In genomic region chr1:31646259-31646960, GRCh38 we compare ENCODE assay signal across 14 cellular contexts. TPM values are rescaled to one million over a fixed set of nuclear protein-coding genes. Genes with fewer than 3 reads are reported as not detected.
DNase-seq lines count a peak whose midpoint lies in the region; ATAC-seq and TF ChIP-seq lines count a peak whose summit lies in the region.
"Had no signal": no experiment of that assay in that cellular context is flagged by ENCODE, and none has a peak within 500 bp of the region (broad histone marks: within the 10 kb centered on the region; RNA-seq: fewer than 3 reads in every experiment).

No MANE protein-coding gene starts in this region.

- H3K27me3 ChIP-seq in left ventricle myocardium inferior (ENCODE audit: low read depth) (no peaks in the 10 kb centered on the region), mesendoderm (ENCODE audit: insufficient read depth, low read length, poor library complexity) (no peaks in the 10 kb centered on the region), uterus (no peaks in the 10 kb centered on the region)

- H3K23ac ChIP-seq in mesendoderm (ENCODE audit: low read length): no peak overlapping the region

- no peak for ATAC-seq in left cardiac atrium
- no peak for ATAC-seq in activated CD8-positive, alpha-beta T cell treated with anti-CD3 and anti-CD28 coated beads, Interleukin-2, amount 10 ng/mL, durations not matched to agents 7 days and 5 days
- no peak for ATAC-seq in GM21528 (IDR thresholded peaks at IDR 0.05; ENCODE audit: low FRiP score, unreplicated experiment)

- TF ChIP-seq POLR2A in uterus (IDR thresholded peaks at IDR 0.05): no peak

- H4K5ac ChIP-seq in mesendoderm (ENCODE audit: low read length): no peak overlapping the region

- no peak for DNase-seq in left ventricle myocardium inferior
- no peak for DNase-seq in left cardiac atrium
- DNase-seq in activated CD8-positive, alpha-beta T cell treated with anti-CD3 and anti-CD28 coated beads, Interleukin-2, amount 10 ng/mL, durations not matched to agents 7 days and 5 days: no peak
- no peak for DNase-seq in mesendoderm
- DNase-seq in type B pancreatic cell (ENCODE audit: extremely low spot score, unreplicated experiment): no peak
- no peak for DNase-seq in DMS79 (lab: John Stamatoyannopoulos, UW)
- no peak for DNase-seq in uterus
- DNase-seq: activated CD4-positive, CD25-positive, alpha-beta regulatory T cell treated with anti-CD3 and anti-CD28 coated beads, Interleukin-2, amount 50 U/mL, for 72 hours; midbrain; NCI-H2171; stimulated activated CD4-positive, alpha-beta T cell treated with anti-CD3 and anti-CD28 coated beads, Interleukin-2, amount 100 ng/mL, for 48 hours had no signal

- H3K4me3 ChIP-seq in left ventricle myocardium inferior: no peak overlapping the region
- H3K4me3 ChIP-seq in mesendoderm (ENCODE audit: low read length): no peak overlapping the region
- H3K4me3 ChIP-seq in uterus: no peak overlapping the region

- no peak overlapping the region for H2BK15ac ChIP-seq in mesendoderm (replicated peaks; ENCODE audit: low read depth)

- no peak overlapping the region for H3K4ac ChIP-seq in mesendoderm (ENCODE audit: low read depth, low read length)

- peaks cover 82% of the 10 kb centered on the region for H3K4me1 ChIP-seq in left ventricle myocardium inferior
- H3K4me1 ChIP-seq in mesendoderm (ENCODE audit: control insufficient read depth, low read depth, low read length): peaks cover 7% of the 10 kb centered on the region
- peaks cover 10 to 21% of the 10 kb centered on the region in 2 donors for H3K4me1 ChIP-seq in uterus

- peak overlapping the region; percentile 100 for H3K27ac Mint-ChIP-seq in activated CD8-positive, alpha-beta T cell treated with anti-CD3 and anti-CD28 coated beads, Interleukin-2, amount 10 ng/mL, durations not matched to agents 7 days and 5 days
- H3K27ac Mint-ChIP-seq in type B pancreatic cell: peak overlapping the region; percentile 100

- H3K27ac ChIP-seq in left ventricle myocardium inferior (replicated peaks) (peak overlapping the region; percentile 81), mesendoderm (ENCODE audit: low read depth, low read length) (peak overlapping the region; percentile 60), uterus (no peak overlapping the region)
- H3K27ac ChIP-seq: SK-N-MC had no signal

- H2BK5ac ChIP-seq in mesendoderm (ENCODE audit: low read length): no peak overlapping the region

- CTCF ChIA-PET in activated CD8-positive, alpha-beta T cell treated with anti-CD3 and anti-CD28 coated beads, Interleukin-2, amount 10 ng/mL, durations not matched to agents 7 days and 5 days (lab: Charles Lee): interaction anchor here (0.8 to 2.1 kb wide), 2 partner anchors 9 to 143 kb away, joined by 4 to 7 read pairs; no protein-coding TSS in a partner anchor

- no peak for TF ChIP-seq CTCF in left ventricle myocardium inferior (IDR thresholded peaks at IDR 0.05; ENCODE audit: borderline replicate concordance)
- TF ChIP-seq CTCF in type B pancreatic cell (conservative IDR thresholded peaks at IDR 0.05): no peak
- no peak for TF ChIP-seq CTCF in uterus (IDR thresholded peaks at IDR 0.05)

- H4K8ac ChIP-seq in mesendoderm (ENCODE audit: low read depth, low read length): no peak overlapping the region

- H3K79me2 ChIP-seq in mesendoderm (ENCODE audit: control insufficient read depth, insufficient read depth, low read length): peaks cover 11% of the 10 kb centered on the region

- no CpG with 5 or more reads among the region's 4 CpGs for WGBS in mesendoderm (ENCODE audit: extremely low coverage, insufficient coverage, low lambda C conversion rate)

- no peak overlapping the region for H2AK5ac ChIP-seq in mesendoderm (ENCODE audit: low read length)

- peak overlapping the region; percentile 91 for H3K4me3 Mint-ChIP-seq in activated CD8-positive, alpha-beta T cell treated with anti-CD3 and anti-CD28 coated beads, Interleukin-2, amount 10 ng/mL, durations not matched to agents 7 days and 5 days
- peak overlapping the region; percentile 99 for H3K4me3 Mint-ChIP-seq in type B pancreatic cell

- peaks cover 26% of the 10 kb centered on the region for H3K4me1 Mint-ChIP-seq in activated CD8-positive, alpha-beta T cell treated with anti-CD3 and anti-CD28 coated beads, Interleukin-2, amount 10 ng/mL, durations not matched to agents 7 days and 5 days (ENCODE audit: low read depth)
- peaks cover 32% of the 10 kb centered on the region for H3K4me1 Mint-ChIP-seq in type B pancreatic cell (ENCODE audit: unreplicated experiment)

- no peaks in the 10 kb centered on the region for H3K27me3 Mint-ChIP-seq in activated CD8-positive, alpha-beta T cell treated with anti-CD3 and anti-CD28 coated beads, Interleukin-2, amount 10 ng/mL, durations not matched to agents 7 days and 5 days (ENCODE audit: low read depth)
- no peaks in the 10 kb centered on the region for H3K27me3 Mint-ChIP-seq in type B pancreatic cell

- POLR2A ChIA-PET in activated CD8-positive, alpha-beta T cell treated with anti-CD3 and anti-CD28 coated beads, Interleukin-2, amount 10 ng/mL, durations not matched to agents 7 days and 5 days (lab: Charles Lee): no interaction called here

- H3K9me3 Mint-ChIP-seq in activated CD8-positive, alpha-beta T cell treated with anti-CD3 and anti-CD28 coated beads, Interleukin-2, amount 10 ng/mL, durations not matched to agents 7 days and 5 days (ENCODE audit: insufficient read depth): no peaks in the 10 kb centered on the region
- H3K9me3 Mint-ChIP-seq in type B pancreatic cell: peaks cover 3% of the 10 kb centered on the region

- no peak overlapping the region for H2BK120ac ChIP-seq in mesendoderm (ENCODE audit: low read depth, low read length)

- no peaks in the 10 kb centered on the region for H3K36me3 ChIP-seq in left ventricle myocardium inferior
- H3K36me3 ChIP-seq in mesendoderm (ENCODE audit: control insufficient read depth, insufficient read depth, low read length): no peaks in the 10 kb centered on the region
- no peaks in the 10 kb centered on the region for H3K36me3 ChIP-seq in uterus

- H3K9ac ChIP-seq in mesendoderm (ENCODE audit: low read length): no peak overlapping the region

- peaks cover 9% of the 10 kb centered on the region for H3K79me1 ChIP-seq in mesendoderm (ENCODE audit: low read length)

- H3K36me3 Mint-ChIP-seq in activated CD8-positive, alpha-beta T cell treated with anti-CD3 and anti-CD28 coated beads, Interleukin-2, amount 10 ng/mL, durations not matched to agents 7 days and 5 days (ENCODE audit: low read depth): no peaks in the 10 kb centered on the region
- H3K36me3 Mint-ChIP-seq in type B pancreatic cell: no peaks in the 10 kb centered on the region

- no peak overlapping the region for H3K18ac ChIP-seq in mesendoderm (ENCODE audit: low read length)

- H3K56ac ChIP-seq in mesendoderm (ENCODE audit: low read length): peak overlapping the region; percentile 25

- H3K9me3 ChIP-seq in left ventricle myocardium inferior (replicated peaks) (no peaks in the 10 kb centered on the region), uterus (no peaks in the 10 kb centered on the region)

- intact Hi-C loops in left ventricle myocardium inferior (cut with micrococcal nuclease) (no loop called here), left cardiac atrium (cut with DNase I) (no loop called here), uterus (cut with DNase I; ENCODE audit: low total_unique reads) (no loop called here)

- H3K4me2 ChIP-seq in mesendoderm (ENCODE audit: low read length): no peak overlapping the region

RNA-seq across cellular contexts. Expression of gene PEF1, which starts 1.7 kb away (rescaled TPM):
- total RNA-seq in left ventricle myocardium inferior: 36.4 TPM
- total RNA-seq in left cardiac atrium: 10 to 100 TPM; 32.3 to 44.7 TPM
- 10 to 100 TPM; 55.2 to 58.0 TPM for total RNA-seq in activated CD8-positive, alpha-beta T cell treated with anti-CD3 and anti-CD28 coated beads, Interleukin-2, amount 10 ng/mL, durations not matched to agents 7 days and 5 days
- polyA plus RNA-seq in mesendoderm (2013, experiment 1 of 2): 48.7 TPM
- polyA plus RNA-seq in mesendoderm (2013, experiment 2 of 2): 49.2 TPM
- total RNA-seq in type B pancreatic cell (ENCODE audit: low replicate concordance): 45.2 and 48.3 TPM in 2 replicates
- 10 to 100 TPM; 48.4 to 72.1 (median 61.9) TPM for total RNA-seq in uterus

RNA-seq across cellular contexts. Expression of gene HCRTR1, which starts 28.9 kb away (rescaled TPM):
- total RNA-seq in left ventricle myocardium inferior: 0.44 TPM
- under 1 TPM; 0.42 to 0.44 TPM for total RNA-seq in left cardiac atrium
- not detected for total RNA-seq in activated CD8-positive, alpha-beta T cell treated with anti-CD3 and anti-CD28 coated beads, Interleukin-2, amount 10 ng/mL, durations not matched to agents 7 days and 5 days
- polyA plus RNA-seq in mesendoderm (2013, experiment 1 of 2): 0.04 TPM
- 0.04 TPM for polyA plus RNA-seq in mesendoderm (2013, experiment 2 of 2)
- not detected in 2 replicates for total RNA-seq in type B pancreatic cell (ENCODE audit: low replicate concordance)
- not detected for total RNA-seq in uterus
- total RNA-seq: M059J had no signal

RNA-seq across cellular contexts. Expression of gene COL16A1, which starts 57.4 kb away (rescaled TPM):
- total RNA-seq in left ventricle myocardium inferior (18.3 TPM), left cardiac atrium (10 to 100 TPM; 19.8 to 27.5 TPM), type B pancreatic cell (ENCODE audit: low replicate concordance) (4.6 and 53.5 TPM in 2 replicates), uterus (100 to 1,000 TPM in 3 of 4 donors, 10 to 100 TPM in 1; 76.5 to 292 (median 177) TPM)
- total RNA-seq in activated CD8-positive, alpha-beta T cell treated with anti-CD3 and anti-CD28 coated beads, Interleukin-2, amount 10 ng/mL, durations not matched to agents 7 days and 5 days: not detected
- 3.3 TPM for polyA plus RNA-seq in mesendoderm (2013, experiment 1 of 2)
- 3.5 TPM for polyA plus RNA-seq in mesendoderm (2013, experiment 2 of 2)

Comparison
In these comparisons a context has a peak if more than half of its experiments do, and no peak if none do; other contexts are left out.
1. H3K27ac ChIP-seq: peak in left ventricle myocardium inferior (single experiment) and mesendoderm (single experiment); none in uterus (0 of 2).